In genomic region chr21:42307106-42307505, GRCh38 we compare ENCODE assay signal across 11 cellular contexts. TPM values are rescaled to one million over a fixed set of nuclear protein-coding genes. Genes with fewer than 3 reads are reported as not detected.
"Had no signal": no experiment of that assay in that cellular context is flagged by ENCODE, and none has a peak within 500 bp of the region (broad histone marks: within the 10 kb centered on the region; RNA-seq: fewer than 3 reads in every experiment).

No MANE protein-coding gene starts in this region.

- DNase-seq: activated CD4-positive, CD25-positive, alpha-beta regulatory T cell; tibial artery had no signal

- H3K27me3 ChIP-seq: hepatocyte had no signal

- H3K27ac ChIP-seq: dorsolateral prefrontal cortex, hepatocyte, parathyroid adenoma, tibial artery had no signal

- ATAC-seq: activated T-helper 17 cell treated with anti-CD3 and anti-CD28 coated beads, Interleukin-2, amount 50 U/mL, for 72 hours; left lobe of liver; stimulated activated memory B cell treated with anti-CD40 and anti-IgM and Interleukin-4, amounts not matched to agents 10 μg/mL and 1 μg/mL and 100 μg/mL, for 72 hours had no signal

- H3K36me3 ChIP-seq: tibial artery had no signal

- H3K9ac ChIP-seq: parathyroid adenoma had no signal

- H3K4me2 ChIP-seq: hepatocyte had no signal

- H3K9me3 ChIP-seq: tibial artery had no signal

- H3K4me3 ChIP-seq: dorsolateral prefrontal cortex, hepatocyte, tibial artery had no signal

RNA-seq across cellular contexts. Expression of gene TFF3, which starts 8.1 kb away (rescaled TPM):
- total RNA-seq: activated T-helper 17 cell treated with anti-CD3 and anti-CD28 coated beads, Interleukin-2, amount 50 U/mL, for 72 hours; astrocyte; T-helper 2 cell treated with Interferon-gamma antibody and Interleukin-4, amounts not matched to agents 100 ng/mL and 5 ng/mL, for 36 hours had no signal

RNA-seq across cellular contexts. Expression of gene TFF2, which starts 43.7 kb away (rescaled TPM):
- total RNA-seq: activated T-helper 17 cell treated with anti-CD3 and anti-CD28 coated beads, Interleukin-2, amount 50 U/mL, for 72 hours; astrocyte; dorsolateral prefrontal cortex; lung microvascular endothelial cell; T-helper 2 cell treated with Interferon-gamma antibody and Interleukin-4, amounts not matched to agents 100 ng/mL and 5 ng/mL, for 36 hours had no signal

RNA-seq across cellular contexts. Expression of gene TFF1, which starts 59.2 kb away (rescaled TPM):
- total RNA-seq: activated T-helper 17 cell treated with anti-CD3 and anti-CD28 coated beads, Interleukin-2, amount 50 U/mL, for 72 hours; astrocyte; dorsolateral prefrontal cortex; lung microvascular endothelial cell; T-helper 2 cell treated with Interferon-gamma antibody and Interleukin-4, amounts not matched to agents 100 ng/mL and 5 ng/mL, for 36 hours had no signal
